10 cellular contexts compared by ENCODE assay signal in the genomic region with DNA sequence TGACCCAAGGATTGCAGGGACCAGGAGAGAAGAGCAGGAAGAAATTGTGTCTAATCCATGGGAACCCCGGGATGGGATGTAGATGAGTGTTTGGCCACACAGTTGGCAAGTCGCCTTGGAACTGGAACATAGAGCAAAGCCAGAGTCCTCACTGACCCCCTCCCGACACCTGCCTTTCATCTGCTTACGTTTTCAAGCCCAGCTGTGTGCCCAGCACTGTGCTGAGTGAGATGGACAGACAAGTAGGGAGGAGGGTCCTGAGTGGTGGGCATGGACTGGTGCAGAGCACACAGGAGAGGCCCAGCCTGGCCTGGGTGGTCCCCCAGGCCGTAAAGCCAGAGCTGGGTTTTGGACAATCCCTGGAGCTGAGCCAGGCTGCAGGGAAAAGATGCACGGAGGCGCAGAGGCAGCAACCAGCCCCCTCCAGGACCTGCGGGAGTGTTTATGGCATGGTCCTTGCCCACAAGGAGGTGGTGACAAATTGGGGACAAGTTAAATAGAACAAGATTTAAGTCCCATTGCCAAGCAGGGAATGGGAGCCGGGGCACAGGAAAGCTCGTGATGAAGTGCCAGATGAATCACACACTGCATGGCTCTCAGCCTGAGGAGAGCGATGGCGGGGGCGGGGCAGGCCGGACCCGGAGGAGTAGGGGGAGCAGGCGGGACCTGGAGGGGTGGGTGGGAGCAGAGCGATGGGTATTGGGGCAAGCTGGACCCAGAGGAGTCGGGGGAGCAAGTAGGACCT.
"Had no signal": no experiment of that assay in that cellular context is flagged by ENCODE, and none has a peak within 500 bp of the region (broad histone marks: within the 10 kb centered on the region; RNA-seq: fewer than 3 reads in every experiment).

No MANE protein-coding gene starts in this region.

- H3K36me3 ChIP-seq: thyroid gland had no signal

- H3K9me3 ChIP-seq: body of pancreas, thyroid gland had no signal

- ATAC-seq: body of pancreas; left colon; sciatic nerve; stimulated activated naive B cell treated with anti-CD40 and anti-IgM and Interleukin-4, amounts not matched to agents 10 μg/mL and 1 μg/mL and 100 μg/mL, for 72 hours had no signal

- H3K27me3 ChIP-seq: body of pancreas, hepatocyte, thyroid gland had no signal

- H3K27ac ChIP-seq: body of pancreas, hepatocyte, thyroid gland, VCaP had no signal

- H3K4me1 ChIP-seq: thyroid gland had no signal

- H3K4me3 ChIP-seq: body of pancreas, hepatocyte, thyroid gland had no signal

- DNase-seq: activated CD4-positive, alpha-beta T cell treated with anti-CD3 and anti-CD28 coated beads, Interleukin-2, amount 50 U/mL, for 48 hours; body of pancreas; mammary epithelial cell; stimulated activated CD4-positive, alpha-beta T cell treated with anti-CD3 and anti-CD28 coated beads, Interleukin-4, amount 100 ng/mL, for 4 hours; stimulated activated naive B cell treated with anti-CD40 and anti-IgM and Interleukin-4, amounts not matched to agents 10 μg/mL and 1 μg/mL and 100 μg/mL, for 72 hours; thyroid gland had no signal
